9 cellular contexts compared by ENCODE assay signal in the genomic region with DNA sequence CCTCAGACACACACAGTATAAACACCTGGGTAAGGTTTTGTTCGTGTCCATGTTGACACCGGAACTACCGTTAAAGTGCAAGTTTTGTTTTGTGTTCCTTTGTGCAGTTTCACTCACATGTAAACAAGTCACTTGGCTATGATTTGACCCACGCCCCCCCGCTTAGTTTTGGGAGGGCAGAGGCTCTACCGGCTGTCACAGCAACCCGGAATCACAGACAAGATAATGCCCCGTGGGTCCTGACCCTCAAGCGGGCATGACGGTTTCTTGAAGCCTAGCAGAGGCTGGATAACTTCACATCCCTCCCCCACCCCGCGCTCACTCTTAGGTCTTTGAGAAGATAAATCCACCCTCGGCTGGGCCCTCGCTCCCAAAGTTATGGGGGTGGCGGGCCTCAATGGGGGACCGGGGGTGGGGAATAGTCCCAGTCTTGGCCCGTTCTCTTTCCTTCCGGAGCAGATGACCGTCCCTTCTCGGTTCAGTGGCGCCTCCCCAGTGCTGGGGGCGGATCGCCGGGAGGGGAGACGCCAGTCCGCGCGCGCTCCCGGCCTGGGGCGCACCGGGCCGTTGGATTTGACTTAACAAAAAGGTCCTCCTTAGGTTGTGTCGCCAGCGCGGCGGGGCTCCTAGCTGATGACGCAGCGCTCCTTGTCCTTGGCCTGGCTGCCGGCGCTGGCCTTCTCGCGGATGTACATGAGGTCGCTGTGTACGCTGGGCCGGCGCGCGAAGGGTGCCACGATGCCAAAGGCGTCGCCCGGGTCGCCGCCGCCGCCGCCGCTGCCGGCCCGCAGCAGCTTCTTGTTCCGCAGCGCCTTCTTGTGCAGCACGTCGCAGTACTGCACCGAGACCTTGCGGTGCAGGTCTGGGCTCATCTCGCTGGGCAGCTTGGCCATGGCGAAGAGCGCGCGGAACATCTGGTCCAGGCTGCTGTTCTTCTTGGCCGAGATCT. TPM values are rescaled to one million over a fixed set of nuclear protein-coding genes. Genes with fewer than 3 reads are reported as not detected.
A peak's percentile ranks its signal among the peaks of the same experiment; 100 is the strongest.
DNase-seq lines count a peak whose midpoint lies in the region; ATAC-seq, FAIRE-seq and TF ChIP-seq lines count a peak whose summit lies in the region.
"Had no signal": no experiment of that assay in that cellular context is flagged by ENCODE, and none has a peak within 500 bp of the region (broad histone marks: within the 10 kb centered on the region; RNA-seq: fewer than 3 reads in every experiment).

No MANE protein-coding gene starts in this region.

- ATAC-seq in A549 = no peak
- ATAC-seq in right cardiac atrium = peak; percentile 2 to 24
- no peak for ATAC-seq in GM18520 (IDR thresholded peaks at IDR 0.05; ENCODE audit: unreplicated experiment)

- H3K4me1 ChIP-seq in A549 (peaks cover 4% of the 10 kb centered on the region; the same call in 2 of the 3 replicates), right cardiac atrium (ENCODE audit: control insufficient read depth, insufficient read depth, low read length) (peaks cover 9% of the 10 kb centered on the region)

- H3K27me3 ChIP-seq in right cardiac atrium (ENCODE audit: control insufficient read depth, insufficient read depth) = no peaks in the 10 kb centered on the region

- CTCF ChIA-PET in A549 (lab: Yijun Ruan, JAX) = interaction anchor here (1.0 to 9.6 kb wide), 11 partner anchors 18 to 146 kb away, joined by 4 to 254 read pairs (median 23); a partner anchor contains a TSS

- H3K4me3 ChIP-seq in A549 = no peak overlapping the region
- H3K4me3 ChIP-seq in HFF-Myc (replicated peaks; ENCODE audit: low read depth, low read length) = peak overlapping the region; percentile 49
- H3K4me3 ChIP-seq in right cardiac atrium (ENCODE audit: low read length) = peak overlapping the region; percentile 64

- POLR2A ChIA-PET in A549 (lab: Yijun Ruan, JAX) = no interaction called here

- intact Hi-C loops in right cardiac atrium (cut with DNase I) = loop anchor here (5.0 to 10.0 kb wide), 6 partner anchors 70 to 148 kb away; no protein-coding TSS in a partner anchor

- TF ChIP-seq CTCF in A549 (IDR thresholded peaks at IDR 0.05) (no peak), HFF-Myc (IDR thresholded peaks at IDR 0.05; ENCODE audit: low read depth, low read length, missing control alignments) (no peak)

- H3K27ac ChIP-seq in A549 (no peak overlapping the region), right cardiac atrium (ENCODE audit: low read length) (peak overlapping the region; percentile 44)

- no peak for FAIRE-seq in A549 (lab: Jason Lieb, UNC)
- FAIRE-seq: GM18507 had no signal

- DNase-seq in A549 (ENCODE audit: low read depth in 1 of 2, low spot score in 1 of 2) (no peak), HFF-Myc (ENCODE audit: extremely low read depth, low read depth) (no peak), amniotic epithelial cell (ENCODE audit: low read depth) (peak; percentile 44), right cardiac atrium (peak; percentile 75 to 89 (median 87)), retina (peak; percentile 91), HCEC 1CT (no peak), inferior parietal cortex (ENCODE audit: extremely low spot score) (no peak)

- no peak for TF ChIP-seq POLR2A in A549 (IDR thresholded peaks at IDR 0.05; ENCODE audit: low read length)

- H3K9me3 ChIP-seq in A549 (no peaks in the 10 kb centered on the region), right cardiac atrium (ENCODE audit: control insufficient read depth, low read length) (no peaks in the 10 kb centered on the region)

- TF ChIP-seq EP300 in A549 (IDR thresholded peaks at IDR 0.05) = no peak

- WGBS in A549 (ENCODE audit: missing lambda C conversion rate) = 93% methylated on average over 67 of the region's 73 CpGs
- 5% methylated on average over 73 of the region's 73 CpGs for WGBS in right cardiac atrium

- H3K4me2 ChIP-seq in A549 = no peak overlapping the region

- no peak for TF ChIP-seq RAD21 in A549 (conservative IDR thresholded peaks at IDR 0.05 in 1 of 2, IDR thresholded peaks at IDR 0.05 in 1 of 2)

TF ChIP-seq in A549, 52 proteins besides CTCF, POLR2A, EP300 and RAD21:
- TF ChIP-seq KDM5A (IDR thresholded peaks at IDR 0.05) = no peak
- TF ChIP-seq JUNB (IDR thresholded peaks at IDR 0.05) = no peak
- 0 out of 2 replicates have a peak, but pooled peaks have one; percentile 9 for TF ChIP-seq POLR2AphosphoS2 (conservative IDR thresholded peaks at IDR 0.05; ENCODE audit: low read length)
- no peak for TF ChIP-seq HEYL (CRISPR knock-in tag; IDR thresholded peaks at IDR 0.05)
- TF ChIP-seq SREBF2 (IDR thresholded peaks at IDR 0.05) = no peak
TF ChIP-seq in A549: peak in this region for 1.

RNA-seq across cellular contexts. Expression of a gene that starts 1.4 kb away (rescaled TPM):
- polyA plus RNA-seq in A549 (2011; rRNA removed) = 0.99 and 1.4 TPM in 2 replicates
- polyA plus RNA-seq in A549 (2012; cell fraction: cytosol; rRNA removed) = 1.3 and 2.0 TPM in 2 replicates
- 3.2 and 4.7 TPM in 2 replicates for polyA plus RNA-seq in A549 (2012; cell fraction: nucleus; rRNA removed)
- 0.77 to 0.92 TPM (median 0.80 TPM) in 3 replicates for polyA plus RNA-seq in A549 (2017; fragmentation: RNase III; extraction: RNeasy Plus Mini Kit Qiagen cat#74134 plus additional on column Dnase treatment)
- polyA minus RNA-seq in A549 (2011; rRNA and poly(A)+ RNA removed) = 0.83 and 1.0 TPM in 2 replicates
- 10 to 100 TPM; 18.7 to 63.8 (median 39.9) TPM for total RNA-seq in right cardiac atrium
- 66.2 TPM for polyA plus RNA-seq in right cardiac atrium

RNA-seq across cellular contexts. Expression of a gene that starts 18.0 kb away (rescaled TPM):
- polyA plus RNA-seq in A549 (2011; rRNA removed) = 13.0 and 15.2 TPM in 2 replicates
- 13.8 and 17.7 TPM in 2 replicates for polyA plus RNA-seq in A549 (2012; cell fraction: cytosol; rRNA removed)
- 18.7 and 19.9 TPM in 2 replicates for polyA plus RNA-seq in A549 (2012; cell fraction: nucleus; rRNA removed)
- polyA plus RNA-seq in A549 (2017; fragmentation: RNase III; extraction: RNeasy Plus Mini Kit Qiagen cat#74134 plus additional on column Dnase treatment) = 15.9 to 17.4 TPM (median 17.4 TPM) in 3 replicates
- polyA minus RNA-seq in A549 (2011; rRNA and poly(A)+ RNA removed) = 18.1 and 20.0 TPM in 2 replicates
- total RNA-seq in right cardiac atrium = 10 to 100 TPM; 30.7 to 35.6 (median 32.6) TPM
- polyA plus RNA-seq in right cardiac atrium = 38.5 TPM

Comparison
In these comparisons a context has a peak if more than half of its experiments do, and no peak if none do; other contexts are left out.
1. ATAC-seq: peak in right cardiac atrium (2 of 2); none in A549 (0 of 2) and GM18520 (single experiment).
2. DNase-seq: peak in amniotic epithelial cell (single experiment), right cardiac atrium (3 of 3) and retina (single experiment); none in A549 (0 of 2), HFF-Myc (single experiment), HCEC 1CT (single experiment) and inferior parietal cortex (single experiment).
3. RNA of a gene that starts 1.4 kb away (polyA plus RNA-seq): 66.2 TPM in right cardiac atrium (single experiment); 0.77 to 4.7 TPM in A549; every median in the first group is over 10 times any median in the second.